7 cellular contexts compared by ENCODE assay signal in genomic region chr6:32954983-32955802, GRCh38. TPM values are rescaled to one million over a fixed set of nuclear protein-coding genes. Genes with fewer than 3 reads are reported as not detected.
DNase-seq lines count a peak whose midpoint lies in the region; ATAC-seq, FAIRE-seq and TF ChIP-seq lines count a peak whose summit lies in the region.

No MANE protein-coding gene starts in this region.

- peaks cover 0 to 6% (median 0%) of the 10 kb centered on the region in 3 donors for H3K4me1 ChIP-seq in pancreas

- H3K27me3 ChIP-seq in bronchial epithelial cell (ENCODE audit: control insufficient read depth, insufficient read depth, low read length) (no peaks in the 10 kb centered on the region), pancreas (no peaks in the 10 kb centered on the region)

- in situ Hi-C loops in G401 (cut with HindIII; ENCODE audit: low sequenced_read_pairs) = no loop called here

- no peaks in the 10 kb centered on the region for H3K9me3 ChIP-seq in pancreas

- FAIRE-seq in bronchial epithelial cell (lab: Jason Lieb, UNC) (no peak), pancreas (lab: Jason Lieb, UNC) (no peak)

- H3K27ac ChIP-seq in pancreas = peak overlapping the region in 1 of 4 donors; percentile 24

- ATAC-seq in pancreas = peak; percentile 31 to 64 (median 54)
- ATAC-seq in GM18870 (IDR thresholded peaks at IDR 0.05; ENCODE audit: unreplicated experiment) = no peak

- TF ChIP-seq CTCF in GM10248 (IDR thresholded peaks at IDR 0.05; ENCODE audit: control extremely low read depth, extremely low read depth, low read depth, missing control alignments) (peak; percentile 60), LNCaP clone FGC (IDR thresholded peaks at IDR 0.05; ENCODE audit: control insufficient read depth, extremely low read depth, insufficient read depth) (peak; percentile 37; the same call in 1 of the 2 replicates), bronchial epithelial cell (IDR thresholded peaks at IDR 0.05; ENCODE audit: insufficient read depth, low read length, severe bottlenecking) (peak; percentile 49), pancreas (IDR thresholded peaks at IDR 0.05) (peak in 1 of 4 donors; percentile 29)

- DNase-seq in GM10248 (ENCODE audit: extremely low spot score) = no peak
- DNase-seq in LNCaP clone FGC (ENCODE audit: low read depth) = no peak
- peak; percentile 54 for DNase-seq in bronchial epithelial cell (ENCODE audit: low read depth)
- DNase-seq in pancreas = peak in 3 of 6 donors; percentile 48 to 70 (median 67)
- DNase-seq in G401 (ENCODE audit: low spot score) = no peak
- no peak for DNase-seq in GOT3 (lab: John Stamatoyannopoulos, UW)

- intact Hi-C loops in pancreas (cut with DNase I) = no loop called here

- CTCF ChIA-PET in GM10248 (lab: Yijun Ruan, JAX) = interaction anchor here (1.3 to 13.5 kb wide), 14 partner anchors 13 to 217 kb away, joined by 3 to 379 read pairs (median 7); partner anchors contain the start of genes BRD2, HLA-DMB, TAP1 and TAP2

- H3K4me3 ChIP-seq in LNCaP clone FGC (ENCODE audit: low read depth, low read length) (no peak overlapping the region), bronchial epithelial cell (ENCODE audit: low read depth, low read length) (no peak overlapping the region), pancreas (no peak overlapping the region)

- H3K36me3 ChIP-seq in bronchial epithelial cell (ENCODE audit: control insufficient read depth, insufficient read depth, low read length) (no peaks in the 10 kb centered on the region), pancreas (no peaks in the 10 kb centered on the region)

- POLR2A ChIA-PET in GM10248 (lab: Yijun Ruan, JAX) = interaction anchor here (0.6 to 6.1 kb wide), 2 partner anchors 15 to 117 kb away, joined by 4 to 219 read pairs; partner anchors contain the start of genes BRD2 and TAP2

- WGBS in pancreas, 2 donors = 14 to 23% methylated on average over 3 of the region's 3 CpGs

RNA-seq across cellular contexts. Expression of gene HLA-DMA, which starts 2.3 kb away (rescaled TPM):
- total RNA-seq in bronchial epithelial cell (0.26 and 2.8 TPM in 2 replicates), pancreas (10 to 100 TPM in 4 of 6 donors, 1 to 10 TPM in 2; 6.8 to 72.9 (median 17.0) TPM)
- 10 to 100 TPM; 25.0 to 34.0 TPM for polyA plus RNA-seq in pancreas
- 11.4 and 15.8 TPM in 2 replicates for total RNA-seq in G401 (2014; rRNA removed; shearing (Covaris generic))

RNA-seq across cellular contexts. Expression of gene BRD2, which starts 13.2 kb away (rescaled TPM):
- total RNA-seq in bronchial epithelial cell = 57.1 and 71.7 TPM in 2 replicates
- total RNA-seq in pancreas = 10 to 100 TPM; 50.5 to 98.4 (median 80.2) TPM
- polyA plus RNA-seq in pancreas = 100 to 1,000 TPM in 1 of 2 donors, 10 to 100 TPM in 1; 94.3 to 128 TPM
- total RNA-seq in G401 (2014; rRNA removed; shearing (Covaris generic)) = 96.4 and 172 TPM in 2 replicates

RNA-seq across cellular contexts. Expression of gene HLA-DMB, which starts 14.4 kb away (rescaled TPM):
- total RNA-seq in bronchial epithelial cell = 0.26 and 0.38 TPM in 2 replicates
- 10 to 100 TPM in 2 of 6 donors, 1 to 10 TPM in 4; 1.9 to 42.6 (median 4.3) TPM for total RNA-seq in pancreas
- 1 to 10 TPM; 2.7 to 6.2 TPM for polyA plus RNA-seq in pancreas
- total RNA-seq in G401 (2014; rRNA removed; shearing (Covaris generic)) = 3.2 and 8.0 TPM in 2 replicates

RNA-seq across cellular contexts. Expression of gene HLA-DOA, which starts 54.2 kb away (rescaled TPM):
- not detected in 2 replicates for total RNA-seq in bronchial epithelial cell
- 10 to 100 TPM in 1 of 6 donors, 1 to 10 TPM in 3, under 1 TPM in 2; 0.60 to 16.5 (median 2.2) TPM for total RNA-seq in pancreas
- under 1 TPM; 0.38 to 0.46 TPM for polyA plus RNA-seq in pancreas
- total RNA-seq in G401 (2014; rRNA removed; shearing (Covaris generic)) = 1.4 and 1.7 TPM in 2 replicates
